ENCODE assay signal across 26 cellular contexts in genomic region chr16:88755745-88756443, GRCh38. TPM values are rescaled to one million over a fixed set of nuclear protein-coding genes. Genes with fewer than 3 reads are reported as not detected.
DNase-seq lines count a peak whose midpoint lies in the region; ATAC-seq, FAIRE-seq and TF ChIP-seq lines count a peak whose summit lies in the region.
"Had no signal": no experiment of that assay in that cellular context is flagged by ENCODE, and none has a peak within 500 bp of the region (broad histone marks: within the 10 kb centered on the region; RNA-seq: fewer than 3 reads in every experiment).

No MANE protein-coding gene starts in this region.

- H3K4me3 Mint-ChIP-seq in astrocyte (ENCODE audit: unreplicated experiment) (no peak overlapping the region), type B pancreatic cell (no peak overlapping the region), T-cell (no peak overlapping the region)
- H3K4me3 Mint-ChIP-seq: activated naive CD8-positive, alpha-beta T cell treated with anti-CD3 and anti-CD28 coated beads for 36 hours; nephron progenitor cell; stimulated activated naive CD8-positive, alpha-beta T cell treated with anti-CD3 and anti-CD28 coated beads, Interleukin-15, Interleukin-2, amounts not matched to agents 100 ng/mL and 50 ng/mL, for 24 hours had no signal

- WGBS in HUES64, result 91% methylated on average over 23 of the region's 23 CpGs

- POLR2A ChIA-PET in T-cell (lab: Charles Lee), result no interaction called here

- in situ Hi-C loops in GM13976 (cut with MboI; ENCODE audit: low sequenced_read_pairs, unreplicated experiment), result no loop called here

- dilution Hi-C loops in keratinocyte (cut with MboI; ENCODE audit: extremely low pct_ligation_motif_present, low sequenced_read_pairs), result loop anchor here (25.0 kb wide), 1 partner anchor 94 kb away; the partner anchor contains the start of genes CYBA and MVD

- H3K27ac ChIP-seq in HUES64 (ENCODE audit: low read depth, low read length), result no peak overlapping the region
- H3K27ac ChIP-seq in astrocyte (ENCODE audit: low read depth, low read length), result no peak overlapping the region
- peak overlapping the region; percentile 54 for H3K27ac ChIP-seq in keratinocyte (ENCODE audit: control insufficient read depth, insufficient read depth, low read length)
- H3K27ac ChIP-seq: HL-60, pancreas, right atrium auricular region, SK-N-MC, tibial artery, WERI-Rb-1 had no signal

- H3K36me3 Mint-ChIP-seq in astrocyte (ENCODE audit: low read depth, unreplicated experiment), result peaks cover 5% of the 10 kb centered on the region
- no peaks in the 10 kb centered on the region for H3K36me3 Mint-ChIP-seq in type B pancreatic cell
- no peaks in the 10 kb centered on the region for H3K36me3 Mint-ChIP-seq in T-cell

- FAIRE-seq in astrocyte (lab: Jason Lieb, UNC) (no peak), keratinocyte (lab: Jason Lieb, UNC) (no peak)
- FAIRE-seq: pancreas had no signal

- H3K4me1 ChIP-seq in HUES64 (ENCODE audit: insufficient read depth, low read length) (peaks cover 16% of the 10 kb centered on the region; the same call in 1 of the 2 replicates), astrocyte (ENCODE audit: insufficient read depth, low read length) (peaks cover 40% of the 10 kb centered on the region), keratinocyte (ENCODE audit: control insufficient read depth, extremely low read depth, insufficient read depth, low read length) (peaks cover 26% of the 10 kb centered on the region)
- H3K4me1 ChIP-seq: pancreas had no signal

- H3K4me2 ChIP-seq in astrocyte (ENCODE audit: low read length) (peak overlapping the region; percentile 71), keratinocyte (ENCODE audit: control insufficient read depth, extremely low read depth, insufficient read depth, low read depth, low read length) (peak overlapping the region; percentile 81)

- no peaks in the 10 kb centered on the region for H3K27me3 ChIP-seq in HUES64 (ENCODE audit: insufficient read depth, low read length)
- H3K27me3 ChIP-seq in astrocyte (ENCODE audit: insufficient read depth, low read length), result no peaks in the 10 kb centered on the region
- H3K27me3 ChIP-seq in keratinocyte (ENCODE audit: control insufficient read depth, extremely low read depth, insufficient read depth, low read length), result no peaks in the 10 kb centered on the region
- H3K27me3 ChIP-seq: pancreas, right atrium auricular region, tibial artery had no signal

- H3K4me1 Mint-ChIP-seq in astrocyte (ENCODE audit: low read depth, unreplicated experiment) (peaks cover 24% of the 10 kb centered on the region), type B pancreatic cell (ENCODE audit: unreplicated experiment) (peaks cover 14% of the 10 kb centered on the region), T-cell (peaks cover 13 to 39% (median 26%) of the 10 kb centered on the region in 3 donors)
- H3K4me1 Mint-ChIP-seq: activated naive CD8-positive, alpha-beta T cell treated with anti-CD3 and anti-CD28 coated beads for 36 hours had no signal

- H3K27ac Mint-ChIP-seq in astrocyte (ENCODE audit: unreplicated experiment), result peak overlapping the region; percentile 66
- no peak overlapping the region for H3K27ac Mint-ChIP-seq in type B pancreatic cell
- H3K27ac Mint-ChIP-seq in T-cell, result no peak overlapping the region
- H3K27ac Mint-ChIP-seq: activated naive CD8-positive, alpha-beta T cell treated with anti-CD3 and anti-CD28 coated beads for 36 hours; activated T-helper 2 cell treated with anti-CD3 and anti-CD28 coated beads, Interferon-gamma antibody, Interleukin-2, Interleukin-4, amounts not matched to agents 10 μg/mL and 5 μg/mL and 100 μg/mL, durations not matched to agents 14 hours and 24 hours and 36 hours; nephron progenitor cell; stimulated activated naive CD8-positive, alpha-beta T cell treated with anti-CD3 and anti-CD28 coated beads, Interleukin-15, Interleukin-2, amounts not matched to agents 100 ng/mL and 50 ng/mL, for 24 hours had no signal

- H3K4me3 ChIP-seq in HUES64 (ENCODE audit: low read length), result no peak overlapping the region
- no peak overlapping the region for H3K4me3 ChIP-seq in astrocyte (ENCODE audit: insufficient read depth, low read depth, low read length)
- peak overlapping the region in 1 of 3 experiments; percentile 44 for H3K4me3 ChIP-seq in keratinocyte (ENCODE audit: control insufficient read depth in 2 of 3, extremely low read depth in 1 of 3, insufficient read depth in 2 of 3, low read depth in 1 of 3, low read length in 3 of 3)
- H3K4me3 ChIP-seq: pancreas, right atrium auricular region, SK-N-MC, tibial artery had no signal

- H3K9ac ChIP-seq in HUES64 (ENCODE audit: low read depth, low read length) (0 out of 2 replicates have a peak overlapping the region, but pooled peaks have one; percentile 13), astrocyte (ENCODE audit: low read length) (no peak overlapping the region), keratinocyte (ENCODE audit: control insufficient read depth, extremely low read depth, insufficient read depth, low read length) (peak overlapping the region; percentile 26)

- no peak for DNase-seq in astrocyte (ENCODE audit: low read depth)
- no peak for DNase-seq in keratinocyte (ENCODE audit: low read depth, low spot score)
- no peak for DNase-seq in type B pancreatic cell (ENCODE audit: extremely low spot score, unreplicated experiment)
- no peak for DNase-seq in GM03348 (ENCODE audit: low spot score)
- DNase-seq in T-cell, result no peak
- DNase-seq in GM13976 (ENCODE audit: low spot score), result no peak
- DNase-seq: activated CD4-positive, alpha-beta T cell treated with anti-CD3 and anti-CD28 coated beads, Interleukin-2, amount 50 U/mL, for 1 hour; activated CD8-positive, alpha-beta memory T cell treated with anti-CD3 and anti-CD28 coated beads, Interleukin-2, amount 50 U/mL, for 4 hours; activated naive CD8-positive, alpha-beta T cell treated with anti-CD3 and anti-CD28 coated beads for 36 hours; DMS53; foreskin melanocyte; GDM1; hippocampal formation; left ventricle myocardium superior; NCI-H1092; NCI-H187; pancreas; tibial artery had no signal

- H3K79me2 ChIP-seq in astrocyte (ENCODE audit: insufficient read depth, low read length), result peaks cover 89% of the 10 kb centered on the region
- peaks cover 83% of the 10 kb centered on the region for H3K79me2 ChIP-seq in keratinocyte (ENCODE audit: control insufficient read depth, insufficient read depth, low read length)

- no peaks in the 10 kb centered on the region for H3K27me3 Mint-ChIP-seq in astrocyte (ENCODE audit: low read depth, unreplicated experiment)
- H3K27me3 Mint-ChIP-seq in type B pancreatic cell, result no peaks in the 10 kb centered on the region
- no peaks in the 10 kb centered on the region for H3K27me3 Mint-ChIP-seq in T-cell
- H3K27me3 Mint-ChIP-seq: activated naive CD8-positive, alpha-beta T cell treated with anti-CD3 and anti-CD28 coated beads for 36 hours; stimulated activated naive CD8-positive, alpha-beta T cell treated with anti-CD3 and anti-CD28 coated beads, Interleukin-15, Interleukin-2, amounts not matched to agents 100 ng/mL and 50 ng/mL, for 24 hours had no signal

- no peak for ATAC-seq in T-cell (replicated peaks in 1 of 4)
- ATAC-seq: left ventricle myocardium superior had no signal

- peaks cover 93% of the 10 kb centered on the region for H4K20me1 ChIP-seq in astrocyte (ENCODE audit: insufficient read depth, low read length)
- peaks cover 27% of the 10 kb centered on the region for H4K20me1 ChIP-seq in keratinocyte (ENCODE audit: control insufficient read depth, extremely low read depth, insufficient read depth, low read length)

- TF ChIP-seq CTCF in astrocyte (IDR thresholded peaks at IDR 0.05; ENCODE audit: insufficient read depth, low read depth, low read length) (no peak), keratinocyte (optimal IDR thresholded peaks at IDR 0.05 in 1 of 3, IDR thresholded peaks at IDR 0.05 in 1 of 3, conservative IDR thresholded peaks at IDR 0.05 in 1 of 3; ENCODE audit: extremely low read depth in 1 of 3, insufficient read depth in 2 of 3, low read length in 3 of 3) (no peak), type B pancreatic cell (conservative IDR thresholded peaks at IDR 0.05) (peak; percentile 4), GM13976 (IDR thresholded peaks at IDR 0.05; ENCODE audit: borderline replicate concordance, control extremely low read depth, extremely low read depth, insufficient read depth, missing control alignments) (no peak)

- no peaks in the 10 kb centered on the region for H3K9me1 ChIP-seq in keratinocyte (ENCODE audit: control insufficient read depth, extremely low read depth, insufficient read depth, low read length)

- H2AFZ ChIP-seq in astrocyte (ENCODE audit: low read depth, low read length) (no peak overlapping the region), keratinocyte (ENCODE audit: control insufficient read depth, low read length) (no peak overlapping the region)

- CTCF ChIA-PET in T-cell (lab: Charles Lee), result no interaction called here

- H3K9me3 Mint-ChIP-seq in astrocyte (ENCODE audit: unreplicated experiment) (no peaks in the 10 kb centered on the region), type B pancreatic cell (no peaks in the 10 kb centered on the region), T-cell (no peaks in the 10 kb centered on the region)
- H3K9me3 Mint-ChIP-seq: activated naive CD8-positive, alpha-beta T cell treated with anti-CD3 and anti-CD28 coated beads for 36 hours; activated T-helper 2 cell treated with anti-CD3 and anti-CD28 coated beads, Interferon-gamma antibody, Interleukin-2, Interleukin-4, amounts not matched to agents 10 μg/mL and 5 μg/mL and 100 μg/mL, durations not matched to agents 14 hours and 24 hours and 36 hours; stimulated activated naive CD8-positive, alpha-beta T cell treated with anti-CD3 and anti-CD28 coated beads, Interleukin-15, Interleukin-2, amounts not matched to agents 100 ng/mL and 50 ng/mL, for 24 hours had no signal

- H3K36me3 ChIP-seq in HUES64 (ENCODE audit: insufficient read depth, low read length) (no peaks in the 10 kb centered on the region), astrocyte (ENCODE audit: insufficient read depth, low read length) (peaks cover 5% of the 10 kb centered on the region), keratinocyte (ENCODE audit: control insufficient read depth in 2 of 2, extremely low read depth in 1 of 2, insufficient read depth in 2 of 2, low read length in 2 of 2) (peaks cover 11 to 25% of the 10 kb centered on the region in 2 experiments)
- H3K36me3 ChIP-seq: pancreas, right atrium auricular region, WERI-Rb-1 had no signal

- H3K9me3 ChIP-seq in HUES64 (ENCODE audit: insufficient read depth, low read depth, low read length) (no peaks in the 10 kb centered on the region), astrocyte (ENCODE audit: insufficient read depth, low read depth, low read length) (no peaks in the 10 kb centered on the region), keratinocyte (ENCODE audit: control insufficient read depth, low read depth, low read length) (no peaks in the 10 kb centered on the region)
- H3K9me3 ChIP-seq: pancreas, right atrium auricular region had no signal

RNA-seq across cellular contexts. Expression of gene PIEZO1, which starts 29.1 kb away (rescaled TPM):
- polyA plus RNA-seq in HUES64 (2013, experiment 1 of 2), result 22.3 TPM
- polyA plus RNA-seq in HUES64 (2013, experiment 2 of 2), result 21.9 TPM
- total RNA-seq in astrocyte (239 and 247 TPM in 2 replicates), type B pancreatic cell (ENCODE audit: low replicate concordance) (33.3 and 94.7 TPM in 2 replicates), T-cell (100 to 1,000 TPM; 139 to 274 (median 240) TPM)
- polyA plus RNA-seq in keratinocyte, result 62.8 to 136 TPM (median 120 TPM) in 3 replicates
- 56.5 TPM for polyA plus RNA-seq in keratinocyte (2011; ENCODE audit: low read depth)
- 29.9 and 72.0 TPM in 2 replicates for polyA plus RNA-seq in keratinocyte (2011; cell fraction: cytosol; rRNA removed)
- 489 and 583 TPM in 2 replicates for polyA plus RNA-seq in keratinocyte (2011; cell fraction: nucleus; rRNA removed)
- polyA plus RNA-seq in keratinocyte (2012; ENCODE audit: low replicate concordance), result 161 and 179 TPM in 2 replicates
- polyA minus RNA-seq in keratinocyte, result 202 to 895 TPM (median 206 TPM) in 3 replicates
- 161 TPM for polyA minus RNA-seq in keratinocyte (2011; cell fraction: cytosol; rRNA and poly(A)+ RNA removed)
- 459 and 543 TPM in 2 replicates for polyA minus RNA-seq in keratinocyte (2011; cell fraction: nucleus; rRNA and poly(A)+ RNA removed)

RNA-seq across cellular contexts. Expression of gene CDT1, which starts 47.7 kb away (rescaled TPM):
- 57.1 TPM for polyA plus RNA-seq in HUES64 (2013, experiment 1 of 2)
- polyA plus RNA-seq in HUES64 (2013, experiment 2 of 2), result 46.1 TPM
- total RNA-seq in astrocyte (3.7 and 4.7 TPM in 2 replicates), type B pancreatic cell (ENCODE audit: low replicate concordance) (17.7 and 36.8 TPM in 2 replicates), T-cell (1 to 10 TPM in 4 of 5 donors, under 1 TPM in 1; 0.93 to 3.7 (median 1.5) TPM)
- polyA plus RNA-seq in keratinocyte, result 1.0 to 4.9 TPM (median 2.0 TPM) in 3 replicates
- polyA plus RNA-seq in keratinocyte (2011; ENCODE audit: low read depth), result 0.10 TPM
- polyA plus RNA-seq in keratinocyte (2011; cell fraction: cytosol; rRNA removed), result 0.94 and 4.1 TPM in 2 replicates
- polyA plus RNA-seq in keratinocyte (2011; cell fraction: nucleus; rRNA removed), result 0.60 and 1.0 TPM in 2 replicates
- 0.55 and 7.5 TPM in 2 replicates for polyA plus RNA-seq in keratinocyte (2012; ENCODE audit: low replicate concordance)
- 0.30 to 9.4 TPM (median 4.0 TPM) in 3 replicates for polyA minus RNA-seq in keratinocyte
- polyA minus RNA-seq in keratinocyte (2011; cell fraction: cytosol; rRNA and poly(A)+ RNA removed), result 5.9 TPM
- polyA minus RNA-seq in keratinocyte (2011; cell fraction: nucleus; rRNA and poly(A)+ RNA removed), result 1.2 and 2.5 TPM in 2 replicates

RNA-seq across cellular contexts. Expression of gene CTU2, which starts 49.6 kb away (rescaled TPM):
- polyA plus RNA-seq in HUES64 (2013, experiment 1 of 2), result 28.4 TPM
- polyA plus RNA-seq in HUES64 (2013, experiment 2 of 2), result 20.4 TPM
- 18.3 and 22.5 TPM in 2 replicates for total RNA-seq in astrocyte
- polyA plus RNA-seq in keratinocyte, result 6.3 to 10.0 TPM (median 7.4 TPM) in 3 replicates
- polyA plus RNA-seq in keratinocyte (2011; ENCODE audit: low read depth), result 13.6 TPM
- polyA plus RNA-seq in keratinocyte (2011; cell fraction: cytosol; rRNA removed), result 2.6 and 8.7 TPM in 2 replicates
- polyA plus RNA-seq in keratinocyte (2011; cell fraction: nucleus; rRNA removed), result 8.2 and 11.1 TPM in 2 replicates
- polyA plus RNA-seq in keratinocyte (2012; ENCODE audit: low replicate concordance), result 12.3 and 14.6 TPM in 2 replicates
- 5.0 to 9.6 TPM (median 5.2 TPM) in 3 replicates for polyA minus RNA-seq in keratinocyte
- polyA minus RNA-seq in keratinocyte (2011; cell fraction: cytosol; rRNA and poly(A)+ RNA removed), result 29.7 TPM
- 6.5 and 7.2 TPM in 2 replicates for polyA minus RNA-seq in keratinocyte (2011; cell fraction: nucleus; rRNA and poly(A)+ RNA removed)
- total RNA-seq in type B pancreatic cell (ENCODE audit: low replicate concordance), result 25.1 and 27.1 TPM in 2 replicates
- 10 to 100 TPM; 30.1 to 39.5 (median 38.6) TPM for total RNA-seq in T-cell

RNA-seq across cellular contexts. Expression of gene RNF166, which starts 49.7 kb away (rescaled TPM):
- polyA plus RNA-seq in HUES64 (2013, experiment 1 of 2), result 21.3 TPM
- 24.0 TPM for polyA plus RNA-seq in HUES64 (2013, experiment 2 of 2)
- total RNA-seq in astrocyte (15.4 and 15.6 TPM in 2 replicates), type B pancreatic cell (ENCODE audit: low replicate concordance) (11.9 and 20.1 TPM in 2 replicates), T-cell (100 to 1,000 TPM; 246 to 369 (median 264) TPM)
- 3.2 to 4.7 TPM (median 3.4 TPM) in 3 replicates for polyA plus RNA-seq in keratinocyte
- 3.3 TPM for polyA plus RNA-seq in keratinocyte (2011; ENCODE audit: low read depth)
- 2.1 and 4.6 TPM in 2 replicates for polyA plus RNA-seq in keratinocyte (2011; cell fraction: cytosol; rRNA removed)
- polyA plus RNA-seq in keratinocyte (2011; cell fraction: nucleus; rRNA removed), result 5.0 and 8.5 TPM in 2 replicates
- 4.0 and 4.4 TPM in 2 replicates for polyA plus RNA-seq in keratinocyte (2012; ENCODE audit: low replicate concordance)
- 2.0 to 8.1 TPM (median 2.4 TPM) in 3 replicates for polyA minus RNA-seq in keratinocyte
- polyA minus RNA-seq in keratinocyte (2011; cell fraction: cytosol; rRNA and poly(A)+ RNA removed), result 10.2 TPM
- polyA minus RNA-seq in keratinocyte (2011; cell fraction: nucleus; rRNA and poly(A)+ RNA removed), result 3.8 and 4.0 TPM in 2 replicates

RNA-seq across cellular contexts. Expression of gene APRT, which starts 55.8 kb away (rescaled TPM):
- 176 TPM for polyA plus RNA-seq in HUES64 (2013, experiment 1 of 2)
- 175 TPM for polyA plus RNA-seq in HUES64 (2013, experiment 2 of 2)
- 132 and 143 TPM in 2 replicates for total RNA-seq in astrocyte
- 91.4 to 177 TPM (median 106 TPM) in 3 replicates for polyA plus RNA-seq in keratinocyte
- 25.2 TPM for polyA plus RNA-seq in keratinocyte (2011; ENCODE audit: low read depth)
- polyA plus RNA-seq in keratinocyte (2011; cell fraction: cytosol; rRNA removed), result 51.1 and 112 TPM in 2 replicates
- 49.9 and 72.8 TPM in 2 replicates for polyA plus RNA-seq in keratinocyte (2011; cell fraction: nucleus; rRNA removed)
- 135 and 217 TPM in 2 replicates for polyA plus RNA-seq in keratinocyte (2012; ENCODE audit: low replicate concordance)
- polyA minus RNA-seq in keratinocyte, result 26.0 to 61.0 TPM (median 48.4 TPM) in 3 replicates
- 182 TPM for polyA minus RNA-seq in keratinocyte (2011; cell fraction: cytosol; rRNA and poly(A)+ RNA removed)
- polyA minus RNA-seq in keratinocyte (2011; cell fraction: nucleus; rRNA and poly(A)+ RNA removed), result 29.3 and 31.1 TPM in 2 replicates
- total RNA-seq in type B pancreatic cell (ENCODE audit: low replicate concordance), result 116 and 153 TPM in 2 replicates
- 100 to 1,000 TPM; 166 to 245 (median 228) TPM for total RNA-seq in T-cell
